1 cellular context compared by ENCODE assay signal in the genomic region with DNA sequence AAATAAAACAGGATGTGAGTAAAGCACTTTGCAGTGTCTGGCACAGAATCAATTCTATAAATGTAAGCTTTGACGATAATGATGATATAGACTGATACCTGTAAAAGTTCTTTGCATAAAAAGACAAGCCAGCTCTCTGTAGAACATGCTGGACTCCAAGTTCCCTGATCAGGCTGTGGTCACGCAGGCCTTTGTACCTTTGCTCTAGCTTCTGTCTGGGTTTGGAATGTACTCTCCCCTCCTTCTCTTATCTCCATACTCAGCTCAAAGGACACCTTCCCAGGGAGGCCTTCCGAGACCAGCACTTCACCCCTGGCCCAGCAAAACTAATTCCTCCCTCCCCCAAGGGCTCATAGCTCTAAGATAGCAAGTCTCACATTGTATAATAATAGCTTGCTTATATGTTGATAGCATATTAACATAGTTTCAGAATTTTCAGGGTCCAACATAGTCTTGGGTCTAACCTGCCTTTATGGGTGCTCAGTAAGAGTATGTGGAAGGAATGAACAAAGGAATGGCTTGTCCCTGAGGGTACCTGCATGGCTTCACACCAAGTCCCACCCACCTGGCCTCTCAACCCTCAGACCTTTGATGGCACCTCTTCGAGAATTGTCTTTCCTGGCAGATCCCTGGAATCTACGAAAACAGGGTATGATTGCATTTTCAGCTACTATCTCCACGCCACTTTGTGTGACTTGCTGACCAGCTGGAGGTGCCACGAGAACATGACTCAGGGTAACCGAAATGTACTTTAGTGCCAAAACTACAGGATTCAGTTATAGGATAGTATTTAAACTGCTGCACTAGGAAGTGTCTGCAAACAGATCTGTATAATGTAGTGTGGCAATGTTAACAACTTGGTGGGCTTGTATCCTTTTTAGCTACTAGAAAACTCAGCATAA.
TF ChIP-seq lines count a peak whose summit lies in the region.

No MANE protein-coding gene starts in this region.

TF ChIP-seq in HepG2, 621 proteins besides CTCF, POLR2A, EP300 and RAD21 (continued from another document and continues in another):
- TF ChIP-seq, protein P1, sequence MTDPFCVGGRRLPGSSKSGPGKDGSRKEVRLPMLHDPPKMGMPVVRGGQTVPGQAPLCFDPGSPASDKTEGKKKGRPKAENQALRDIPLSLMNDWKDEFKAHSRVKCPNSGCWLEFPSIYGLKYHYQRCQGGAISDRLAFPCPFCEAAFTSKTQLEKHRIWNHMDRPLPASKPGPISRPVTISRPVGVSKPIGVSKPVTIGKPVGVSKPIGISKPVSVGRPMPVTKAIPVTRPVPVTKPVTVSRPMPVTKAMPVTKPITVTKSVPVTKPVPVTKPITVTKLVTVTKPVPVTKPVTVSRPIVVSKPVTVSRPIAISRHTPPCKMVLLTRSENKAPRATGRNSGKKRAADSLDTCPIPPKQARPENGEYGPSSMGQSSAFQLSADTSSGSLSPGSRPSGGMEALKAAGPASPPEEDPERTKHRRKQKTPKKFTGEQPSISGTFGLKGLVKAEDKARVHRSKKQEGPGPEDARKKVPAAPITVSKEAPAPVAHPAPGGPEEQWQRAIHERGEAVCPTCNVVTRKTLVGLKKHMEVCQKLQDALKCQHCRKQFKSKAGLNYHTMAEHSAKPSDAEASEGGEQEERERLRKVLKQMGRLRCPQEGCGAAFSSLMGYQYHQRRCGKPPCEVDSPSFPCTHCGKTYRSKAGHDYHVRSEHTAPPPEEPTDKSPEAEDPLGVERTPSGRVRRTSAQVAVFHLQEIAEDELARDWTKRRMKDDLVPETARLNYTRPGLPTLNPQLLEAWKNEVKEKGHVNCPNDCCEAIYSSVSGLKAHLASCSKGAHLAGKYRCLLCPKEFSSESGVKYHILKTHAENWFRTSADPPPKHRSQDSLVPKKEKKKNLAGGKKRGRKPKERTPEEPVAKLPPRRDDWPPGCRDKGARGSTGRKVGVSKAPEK (CRISPR knock-in tag; IDR thresholded peaks at IDR 0.05; ENCODE audit: borderline replicate concordance), result peak; percentile 52; the same call in 1 of the 2 replicates
- TF ChIP-seq TEF (CRISPR knock-in tag; IDR thresholded peaks at IDR 0.05), result no peak
- TF ChIP-seq CENPT (CRISPR knock-in tag; IDR thresholded peaks at IDR 0.05; ENCODE audit: low read depth), result no peak
- no peak for TF ChIP-seq ZNF75D (CRISPR knock-in tag; IDR thresholded peaks at IDR 0.05; ENCODE audit: borderline replicate concordance)
- TF ChIP-seq SRF (IDR thresholded peaks at IDR 0.05; ENCODE audit: low read depth, low read length), result no peak
- 0 out of 2 replicates have a peak, but pooled peaks have one; percentile 44 for TF ChIP-seq THAP9 (CRISPR knock-in tag; IDR thresholded peaks at IDR 0.05; ENCODE audit: borderline replicate concordance)
- no peak; the same call in 1 of the 2 replicates for TF ChIP-seq ZNF225 (CRISPR knock-in tag; IDR thresholded peaks at IDR 0.05)
- TF ChIP-seq PHB2 (IDR thresholded peaks at IDR 0.05; ENCODE audit: partially characterized antibody), result no peak
- TF ChIP-seq ZNF292 (CRISPR knock-in tag; IDR thresholded peaks at IDR 0.05; ENCODE audit: borderline replicate concordance, low read depth), result peak; percentile 78; the same call in 1 of the 2 replicates
- TF ChIP-seq ARID2 (CRISPR knock-in tag; IDR thresholded peaks at IDR 0.05; ENCODE audit: borderline replicate concordance), result 0 out of 2 replicates have a peak, but pooled peaks have one; percentile 13
- 0 out of 2 replicates have a peak, but pooled peaks have one; percentile 29 for TF ChIP-seq IRX3 (CRISPR knock-in tag; IDR thresholded peaks at IDR 0.05; ENCODE audit: borderline replicate concordance, low read depth)
- peak; percentile 66; the same call in 1 of the 3 replicates for TF ChIP-seq MXI1 (IDR thresholded peaks at IDR 0.05; ENCODE audit: borderline replicate concordance, low read depth, low read length)
- no peak for TF ChIP-seq STAT5B (CRISPR knock-in tag; IDR thresholded peaks at IDR 0.05)
- no peak for TF ChIP-seq ZNF235 (CRISPR knock-in tag; IDR thresholded peaks at IDR 0.05; ENCODE audit: borderline replicate concordance)
- no peak for TF ChIP-seq ZNF674 (CRISPR knock-in tag; IDR thresholded peaks at IDR 0.05; ENCODE audit: low read depth)
- 0 out of 2 replicates have a peak, but pooled peaks have one; percentile 78 for TF ChIP-seq CC2D1A (CRISPR knock-in tag; IDR thresholded peaks at IDR 0.05)
- peak; percentile 48; the same call in 1 of the 2 replicates for TF ChIP-seq RBFOX2 (IDR thresholded peaks at IDR 0.05; ENCODE audit: low read depth, low read length)
- peak; percentile 90 for TF ChIP-seq KDM6A (CRISPR knock-in tag; IDR thresholded peaks at IDR 0.05; ENCODE audit: low read depth)
- peak; percentile 67; the same call in 1 of the 2 replicates for TF ChIP-seq NCOA1 (CRISPR knock-in tag; IDR thresholded peaks at IDR 0.05)
- no peak for TF ChIP-seq TCF7L2 (IDR thresholded peaks at IDR 0.05; ENCODE audit: low read depth, low read length)
- TF ChIP-seq ZKSCAN8 (CRISPR knock-in tag; IDR thresholded peaks at IDR 0.05; ENCODE audit: borderline replicate concordance), result peak; percentile 41; the same call in 1 of the 2 replicates
- TF ChIP-seq KLF13 (CRISPR knock-in tag; IDR thresholded peaks at IDR 0.05), result no peak
- TF ChIP-seq JDP2 (CRISPR knock-in tag; IDR thresholded peaks at IDR 0.05; ENCODE audit: borderline replicate concordance), result no peak
- TF ChIP-seq RFXAP (CRISPR knock-in tag; IDR thresholded peaks at IDR 0.05; ENCODE audit: borderline replicate concordance), result peak; percentile 10; the same call in 1 of the 2 replicates
- TF ChIP-seq ATF1 (CRISPR knock-in tag; IDR thresholded peaks at IDR 0.05), result peak; percentile 57
- TF ChIP-seq IRF9 (CRISPR knock-in tag; IDR thresholded peaks at IDR 0.05; ENCODE audit: borderline replicate concordance), result peak; percentile 78
- no peak for TF ChIP-seq ZBTB8A (CRISPR knock-in tag; IDR thresholded peaks at IDR 0.05; ENCODE audit: borderline replicate concordance, low read depth)
- peak; percentile 83 for TF ChIP-seq ZNF281 (CRISPR knock-in tag; IDR thresholded peaks at IDR 0.05; ENCODE audit: borderline replicate concordance)
- TF ChIP-seq RXRA (CRISPR knock-in tag; IDR thresholded peaks at IDR 0.05), result peak; percentile 93
- peak; percentile 47; the same call in 1 of the 2 replicates for TF ChIP-seq HOXA5 (CRISPR knock-in tag; IDR thresholded peaks at IDR 0.05)
- no peak for TF ChIP-seq NFRKB (IDR thresholded peaks at IDR 0.05)
- TF ChIP-seq KDM5A (IDR thresholded peaks at IDR 0.05; ENCODE audit: borderline replicate concordance, low read length), result peak; percentile 13; the same call in 1 of the 2 replicates
- peak; percentile 70 for TF ChIP-seq THAP11 (CRISPR knock-in tag; IDR thresholded peaks at IDR 0.05)
- TF ChIP-seq ZNF644 (CRISPR knock-in tag; IDR thresholded peaks at IDR 0.05; ENCODE audit: low read depth), result peak; percentile 69; the same call in 1 of the 2 replicates
- TF ChIP-seq FOSL1 (CRISPR knock-in tag; IDR thresholded peaks at IDR 0.05; ENCODE audit: borderline replicate concordance), result no peak
- TF ChIP-seq ZSCAN25 (CRISPR knock-in tag; IDR thresholded peaks at IDR 0.05), result peak; percentile 95
- no peak for TF ChIP-seq ZNF615 (CRISPR knock-in tag; IDR thresholded peaks at IDR 0.05; ENCODE audit: borderline replicate concordance)
- TF ChIP-seq ZNF777 (CRISPR knock-in tag; IDR thresholded peaks at IDR 0.05), result no peak
- TF ChIP-seq NONO (IDR thresholded peaks at IDR 0.05), result no peak
- TF ChIP-seq NONO (CRISPR knock-in tag; conservative IDR thresholded peaks at IDR 0.05), result peak; percentile 56; the same call in 1 of the 2 replicates
- peak; percentile 100 for TF ChIP-seq MLX (CRISPR knock-in tag; IDR thresholded peaks at IDR 0.05)
- no peak for TF ChIP-seq MXD4 (CRISPR knock-in tag; IDR thresholded peaks at IDR 0.05)
- no peak for TF ChIP-seq KLF15 (CRISPR knock-in tag; IDR thresholded peaks at IDR 0.05; ENCODE audit: borderline replicate concordance)
- 0 out of 2 replicates have a peak, but pooled peaks have one; percentile 0 for TF ChIP-seq SIN3A (IDR thresholded peaks at IDR 0.05; ENCODE audit: borderline replicate concordance, low read depth, low read length)
- no peak for TF ChIP-seq FOXM1 (CRISPR knock-in tag; IDR thresholded peaks at IDR 0.05)
- TF ChIP-seq ZNF563 (CRISPR knock-in tag; IDR thresholded peaks at IDR 0.05), result no peak
- TF ChIP-seq MXD1 (CRISPR knock-in tag; IDR thresholded peaks at IDR 0.05), result no peak
- TF ChIP-seq, protein P2, sequence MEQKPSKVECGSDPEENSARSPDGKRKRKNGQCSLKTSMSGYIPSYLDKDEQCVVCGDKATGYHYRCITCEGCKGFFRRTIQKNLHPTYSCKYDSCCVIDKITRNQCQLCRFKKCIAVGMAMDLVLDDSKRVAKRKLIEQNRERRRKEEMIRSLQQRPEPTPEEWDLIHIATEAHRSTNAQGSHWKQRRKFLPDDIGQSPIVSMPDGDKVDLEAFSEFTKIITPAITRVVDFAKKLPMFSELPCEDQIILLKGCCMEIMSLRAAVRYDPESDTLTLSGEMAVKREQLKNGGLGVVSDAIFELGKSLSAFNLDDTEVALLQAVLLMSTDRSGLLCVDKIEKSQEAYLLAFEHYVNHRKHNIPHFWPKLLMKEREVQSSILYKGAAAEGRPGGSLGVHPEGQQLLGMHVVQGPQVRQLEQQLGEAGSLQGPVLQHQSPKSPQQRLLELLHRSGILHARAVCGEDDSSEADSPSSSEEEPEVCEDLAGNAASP (CRISPR knock-in tag; IDR thresholded peaks at IDR 0.05; ENCODE audit: borderline replicate concordance), result peak; percentile 78
- TF ChIP-seq ZSCAN12 (CRISPR knock-in tag; IDR thresholded peaks at IDR 0.05), result no peak
- TF ChIP-seq PRPF4 (IDR thresholded peaks at IDR 0.05; ENCODE audit: low read depth, low read length, poor library complexity, severe bottlenecking), result no peak
- TF ChIP-seq ZNF337 (CRISPR knock-in tag; IDR thresholded peaks at IDR 0.05; ENCODE audit: borderline replicate concordance, low read depth), result no peak
- peak; percentile 40; the same call in 1 of the 2 replicates for TF ChIP-seq CHD4 (IDR thresholded peaks at IDR 0.05; ENCODE audit: borderline replicate concordance, low read length)
- no peak; the same call in 1 of the 2 replicates for TF ChIP-seq ZNF460 (CRISPR knock-in tag; IDR thresholded peaks at IDR 0.05; ENCODE audit: borderline replicate concordance)
